Comparison of ENCODE assay signal across 16 cellular contexts in the genomic region with DNA sequence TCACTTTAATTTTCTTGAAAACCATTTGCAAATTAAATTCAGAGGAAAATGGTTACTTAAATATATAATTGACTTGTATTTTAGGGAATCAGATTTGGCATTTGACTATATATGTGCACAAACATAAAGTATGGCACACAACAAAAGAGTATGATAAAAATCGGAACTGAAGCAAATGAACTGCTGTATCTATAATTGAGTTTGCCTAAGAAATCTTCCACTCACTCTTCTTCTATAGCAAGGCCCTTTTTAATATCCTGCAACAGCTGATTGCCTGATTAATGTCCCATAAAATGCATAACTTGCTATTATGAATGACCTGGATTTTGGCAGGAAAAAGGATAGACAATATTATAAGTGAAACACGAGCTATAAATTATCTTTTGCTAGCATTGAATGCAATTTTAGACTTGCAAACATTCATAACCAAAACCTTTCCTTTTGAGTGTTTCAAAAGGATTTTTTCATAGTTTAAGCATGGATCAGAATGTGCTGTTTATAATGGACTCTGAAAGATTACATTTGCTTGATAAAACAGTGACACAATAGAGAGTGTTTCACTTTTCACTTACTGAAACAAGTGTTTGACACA.
"Had no signal": no experiment of that assay in that cellular context is flagged by ENCODE, and none has a peak within 500 bp of the region (broad histone marks: within the 10 kb centered on the region; RNA-seq: fewer than 3 reads in every experiment).

No MANE protein-coding gene starts in this region.

- H3K27ac Mint-ChIP-seq: activated naive CD4-positive, alpha-beta T cell treated with anti-CD3 and anti-CD28 coated beads, Interleukin-2, amount 50 U/mL, for 72 hours; dendritic cell treated with granulocyte-macrophage colony-stimulating factor and Interleukin-4, amounts not matched to agents 40 ng/mL and 50 ng/mL, for 4 days; effector memory CD8-positive, alpha-beta T cell; nephron progenitor cell; stimulated activated naive B cell treated with anti-CD40 and anti-IgM and Interleukin-4, amounts not matched to agents 10 μg/mL and 1 μg/mL and 100 μg/mL, for 72 hours had no signal

- H3K9me3 ChIP-seq: adrenal gland, spleen, thoracic aorta, upper lobe of right lung had no signal

- H3K9me3 Mint-ChIP-seq: activated naive CD4-positive, alpha-beta T cell treated with anti-CD3 and anti-CD28 coated beads, Interleukin-2, amount 50 U/mL, for 72 hours; dendritic cell treated with granulocyte-macrophage colony-stimulating factor and Interleukin-4, amounts not matched to agents 40 ng/mL and 50 ng/mL, for 4 days; nephron progenitor cell; stimulated activated naive B cell treated with anti-CD40 and anti-IgM and Interleukin-4, amounts not matched to agents 10 μg/mL and 1 μg/mL and 100 μg/mL, for 72 hours had no signal

- ATAC-seq: activated naive CD4-positive, alpha-beta T cell treated with anti-CD3 and anti-CD28 coated beads, Interleukin-2, amount 50 U/mL, for 72 hours; effector memory CD8-positive, alpha-beta T cell; left ventricle myocardium superior; stimulated activated naive B cell treated with anti-CD40 and anti-IgM and Interleukin-4, amounts not matched to agents 10 μg/mL and 1 μg/mL and 100 μg/mL, for 72 hours; upper lobe of right lung had no signal

- H3K4me1 ChIP-seq: adrenal gland, esophagus squamous epithelium, sigmoid colon, spleen, upper lobe of right lung had no signal

- H3K36me3 ChIP-seq: adrenal gland, esophagus squamous epithelium, sigmoid colon, spleen, thoracic aorta, upper lobe of right lung, WERI-Rb-1 had no signal

- H3K36me3 Mint-ChIP-seq: activated naive CD4-positive, alpha-beta T cell treated with anti-CD3 and anti-CD28 coated beads, Interleukin-2, amount 50 U/mL, for 72 hours; stimulated activated naive B cell treated with anti-CD40 and anti-IgM and Interleukin-4, amounts not matched to agents 10 μg/mL and 1 μg/mL and 100 μg/mL, for 72 hours had no signal

- H3K4me3 Mint-ChIP-seq: dendritic cell treated with granulocyte-macrophage colony-stimulating factor and Interleukin-4, amounts not matched to agents 40 ng/mL and 50 ng/mL, for 4 days; effector memory CD8-positive, alpha-beta T cell; nephron progenitor cell; stimulated activated naive B cell treated with anti-CD40 and anti-IgM and Interleukin-4, amounts not matched to agents 10 μg/mL and 1 μg/mL and 100 μg/mL, for 72 hours had no signal

- H3K27me3 ChIP-seq: adrenal gland, esophagus squamous epithelium, sigmoid colon, spleen, upper lobe of right lung had no signal

- H3K27me3 Mint-ChIP-seq: dendritic cell treated with granulocyte-macrophage colony-stimulating factor and Interleukin-4, amounts not matched to agents 40 ng/mL and 50 ng/mL, for 4 days; effector memory CD8-positive, alpha-beta T cell had no signal

- H3K4me3 ChIP-seq: adrenal gland, esophagus squamous epithelium, sigmoid colon, spleen, thoracic aorta, upper lobe of right lung had no signal

- H3K4me1 Mint-ChIP-seq: stimulated activated naive B cell treated with anti-CD40 and anti-IgM and Interleukin-4, amounts not matched to agents 10 μg/mL and 1 μg/mL and 100 μg/mL, for 72 hours had no signal

- DNase-seq: activated CD4-positive, alpha-beta T cell treated with anti-CD3 and anti-CD28 coated beads for 1 hour; activated gamma-delta T cell treated with Interleukin-2 at 50 U/mL for 16 hours; adrenal gland; effector memory CD8-positive, alpha-beta T cell; esophagus squamous epithelium; left ventricle myocardium superior; nephron progenitor cell; nucleus accumbens; sigmoid colon; spleen; stimulated activated naive B cell treated with anti-CD40 and anti-IgM and Interleukin-4, amounts not matched to agents 10 μg/mL and 1 μg/mL and 100 μg/mL, for 72 hours; upper lobe of right lung; WERI-Rb-1 had no signal

- H3K27ac ChIP-seq: adrenal gland, esophagus squamous epithelium, sigmoid colon, spleen, thoracic aorta, upper lobe of right lung, WERI-Rb-1 had no signal
